Comparison of ENCODE assay signal across 11 cellular contexts in the genomic region with DNA sequence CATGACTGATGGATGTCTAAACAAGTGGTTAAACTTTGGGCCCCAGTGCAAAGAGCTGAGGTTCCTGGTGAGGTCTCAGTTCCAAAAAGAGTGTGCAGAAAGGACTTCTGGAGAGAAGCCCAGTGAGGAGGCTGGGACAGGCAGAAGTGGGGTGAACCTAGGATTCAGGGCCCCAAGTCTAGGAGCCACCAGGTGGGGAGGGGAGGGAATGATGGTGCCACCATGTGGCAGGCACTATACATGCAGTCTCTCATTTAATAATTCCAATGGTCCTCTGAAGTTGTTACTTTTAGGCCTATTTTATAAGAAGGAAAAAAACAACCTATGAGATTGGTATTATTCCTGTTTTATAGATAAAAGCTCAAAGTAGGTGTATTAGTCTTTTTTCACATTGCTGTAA.
DNase-seq lines count a peak whose midpoint lies in the region; ATAC-seq and TF ChIP-seq lines count a peak whose summit lies in the region.
"Had no signal": no experiment of that assay in that cellular context is flagged by ENCODE, and none has a peak within 500 bp of the region (broad histone marks: within the 10 kb centered on the region; RNA-seq: fewer than 3 reads in every experiment).

No MANE protein-coding gene starts in this region.

- in situ Hi-C loops in Panc1 (cut with HindIII; ENCODE audit: low pct_unique_long_range_greater_than_20kb, low sequenced_read_pairs), result no loop called here

- intact Hi-C loops in Panc1 (cut with micrococcal nuclease; ENCODE audit: unreplicated experiment), result no loop called here

- no peak overlapping the region for H3K4me3 ChIP-seq in GM12864 (ENCODE audit: low read depth, low read length)
- no peak overlapping the region for H3K4me3 ChIP-seq in HEK293 (ENCODE audit: low read depth, low read length)
- no peak overlapping the region for H3K4me3 ChIP-seq in Panc1 (ENCODE audit: low read depth in 2 of 2, low read length in 2 of 2)
- H3K4me3 ChIP-seq: pancreas had no signal

- peak; percentile 59 for TF ChIP-seq CTCF in GM12864 (IDR thresholded peaks at IDR 0.05; ENCODE audit: low read depth, low read length, missing control alignments)
- TF ChIP-seq CTCF in HEK293 (tag by site-specific recombination; IDR thresholded peaks at IDR 0.05), result 0 out of 2 replicates have a peak, but pooled peaks have one; percentile 11
- TF ChIP-seq CTCF in Panc1 (IDR thresholded peaks at IDR 0.05), result peak; percentile 70

- H3K27ac ChIP-seq in HEK293 (ENCODE audit: extremely low read depth, low read depth, low read length), result no peak overlapping the region
- no peak overlapping the region for H3K27ac ChIP-seq in Panc1 (ENCODE audit: low read length)
- H3K27ac ChIP-seq: epithelial cell of prostate, pancreas had no signal

- BruUV-seq in Panc1 (replicated peaks; lab: Mats Ljungman, UMichigan), result no TSS peak

- H3K27me3 ChIP-seq in Panc1 (ENCODE audit: control insufficient read depth, insufficient read depth, low read length), result no peaks in the 10 kb centered on the region
- H3K27me3 ChIP-seq: pancreas had no signal

- DNase-seq in GM12864 (ENCODE audit: low read depth) (no peak), Panc1 (ENCODE audit: low read depth, low spot score) (no peak), left lobe of liver (ENCODE audit: low spot score) (no peak), occipital lobe (lab: John Stamatoyannopoulos, UW) (no peak), A172 (ENCODE audit: low spot score) (no peak), NCI-H748 treated with DMSO at 0.1 percent for 48 hours (lab: John Stamatoyannopoulos, UW) (no peak)
- DNase-seq: NCI-H187, pancreas had no signal

- H3K36me3 ChIP-seq in HEK293 (ENCODE audit: control insufficient read depth in 2 of 2, insufficient read depth in 1 of 2, low read length in 2 of 2) (no peaks in the 10 kb centered on the region), Panc1 (ENCODE audit: control insufficient read depth, insufficient read depth, low read length) (no peaks in the 10 kb centered on the region)
- H3K36me3 ChIP-seq: pancreas had no signal

- H3K9me3 ChIP-seq in HEK293 (ENCODE audit: control insufficient read depth, insufficient read depth, low read depth, low read length), result no peaks in the 10 kb centered on the region
- H3K9me3 ChIP-seq in Panc1 (ENCODE audit: control insufficient read depth, insufficient read depth, low read depth, low read length), result no peaks in the 10 kb centered on the region
- H3K9me3 ChIP-seq: pancreas had no signal

- ATAC-seq in Panc1 (no peak), left lobe of liver (peak; percentile 75), GM21786 (IDR thresholded peaks at IDR 0.05; ENCODE audit: unreplicated experiment) (no peak)

- no peaks in the 10 kb centered on the region for H3K4me1 ChIP-seq in HEK293 (ENCODE audit: control insufficient read depth, insufficient read depth, low read length)
- no peaks in the 10 kb centered on the region for H3K4me1 ChIP-seq in Panc1 (ENCODE audit: control insufficient read depth, insufficient read depth, low read length)
- H3K4me1 ChIP-seq: pancreas had no signal

- POLR2A ChIA-PET in HEK293 (lab: Yijun Ruan, JAX), result no interaction called here
- POLR2A ChIA-PET in Panc1 (lab: Charles Lee), result no interaction called here

- CTCF ChIA-PET in HEK293 (lab: Yijun Ruan, JAX) (interaction anchor here (0.7 to 2.7 kb wide), 10 partner anchors 9 to 309 kb away, joined by 3 to 9 read pairs (median 3); no protein-coding TSS in a partner anchor), Panc1 (lab: Charles Lee) (no interaction called here)

TF ChIP-seq in HEK293, 187 proteins besides CTCF, POLR2A, EP300 and RAD21:
- TF ChIP-seq ZNF350 (tag by site-specific recombination; IDR thresholded peaks at IDR 0.05) (no peak), ZNF654 (tag by site-specific recombination; IDR thresholded peaks at IDR 0.05; ENCODE audit: low read depth) (0 out of 2 replicates have a peak, but pooled peaks have one; percentile 12)

Comparison
In these comparisons a context has a peak if more than half of its experiments do, and no peak if none do; other contexts are left out.
1. CTCF ChIP-seq: peak in every context shown above with its lines; median percentile 70 in Panc1; 59 in GM12864; 11 in HEK293.